ENCODE assay signal across 19 cellular contexts in genomic region chr13:34513526-34513925, GRCh38.
DNase-seq lines count a peak whose midpoint lies in the region; ATAC-seq and TF ChIP-seq lines count a peak whose summit lies in the region.
"Had no signal": no experiment of that assay in that cellular context is flagged by ENCODE, and none has a peak within 500 bp of the region (broad histone marks: within the 10 kb centered on the region; RNA-seq: fewer than 3 reads in every experiment).

No MANE protein-coding gene starts in this region.

- no peaks in the 10 kb centered on the region for H3K27me3 ChIP-seq in GM23248 (replicated peaks; ENCODE audit: insufficient read depth)
- H3K27me3 ChIP-seq in right atrium auricular region = no peaks in the 10 kb centered on the region
- no peaks in the 10 kb centered on the region for H3K27me3 ChIP-seq in HAP-1 (ENCODE audit: low read depth)
- H3K27me3 ChIP-seq: BLaER1 treated with 17β-estradiol and CSF1 and Interleukin-3, amounts not matched to agents 10 nM and 100 nM had no signal

- H3K36me3 ChIP-seq in GM23248 (ENCODE audit: low read depth) = no peaks in the 10 kb centered on the region
- H3K36me3 ChIP-seq in right atrium auricular region = no peaks in the 10 kb centered on the region
- H3K36me3 ChIP-seq in HAP-1 (replicated peaks) = no peaks in the 10 kb centered on the region
- H3K36me3 ChIP-seq: BLaER1 treated with 17β-estradiol and CSF1 and Interleukin-3, amounts not matched to agents 10 nM and 100 nM had no signal

- peak; percentile 55; the same call in 2 of the 3 replicates for ATAC-seq in SK-N-SH treated with all-trans-retinoic acid at 6 μM for 48 hours
- ATAC-seq: A549; CD8-positive, alpha-beta T cell; K562 had no signal

- no peaks in the 10 kb centered on the region for H3K9me2 ChIP-seq in GM23248 (ENCODE audit: insufficient read depth)

- no peak overlapping the region for H2AFZ ChIP-seq in GM23248

- no peak overlapping the region for H3K4me2 ChIP-seq in GM23248 (ENCODE audit: unreplicated experiment)
- H3K4me2 ChIP-seq: A549; BLaER1 treated with 17β-estradiol and CSF1 and Interleukin-3, amounts not matched to agents 10 nM and 100 nM had no signal

- TF ChIP-seq CTCF in AG10803 (conservative IDR thresholded peaks at IDR 0.05; ENCODE audit: low read length) (no peak), right atrium auricular region (IDR thresholded peaks at IDR 0.05) (no peak)

- H3K9me3 ChIP-seq in GM23248 (ENCODE audit: low read depth) (no peaks in the 10 kb centered on the region), right atrium auricular region (no peaks in the 10 kb centered on the region), HAP-1 (no peaks in the 10 kb centered on the region)
- H3K9me3 ChIP-seq: A549 had no signal

- 77 to 80% methylated on average over 1 of the region's 1 CpG for WGBS in GM23248 (ENCODE audit: low coverage in 1 of 2, low lambda C conversion rate in 2 of 2, missing lambda C conversion rate in 2 of 2), 2 experiments

- DNase-seq in AG10803 (ENCODE audit: low read depth) = peak; percentile 5
- peak; percentile 20 for DNase-seq in GM23248
- peak; percentile 8 for DNase-seq in myocyte (ENCODE audit: low read depth)
- DNase-seq in T-helper 9 cell = no peak
- no peak for DNase-seq in right atrium auricular region (ENCODE audit: low spot score)
- DNase-seq in HAP-1 (ENCODE audit: low spot score in 2 of 2) = no peak
- DNase-seq in GF-D8 (lab: John Stamatoyannopoulos, UW) = no peak
- DNase-seq: Calu3; CD8-positive, alpha-beta T cell; DMS 273 treated with DMSO at 0.1 percent for 48 hours; DMS53; DND-41; H9; IMR-90 had no signal

- no peaks in the 10 kb centered on the region for H3F3A ChIP-seq in GM23248 (ENCODE audit: insufficient read depth)

- H3K9ac ChIP-seq in GM23248 = no peak overlapping the region
- H3K9ac ChIP-seq: BLaER1 treated with 17β-estradiol and CSF1 and Interleukin-3, amounts not matched to agents 10 nM and 100 nM had no signal

- no peaks in the 10 kb centered on the region for H4K20me1 ChIP-seq in GM23248 (ENCODE audit: insufficient read depth)
- H4K20me1 ChIP-seq: BLaER1 treated with 17β-estradiol and CSF1 and Interleukin-3, amounts not matched to agents 10 nM and 100 nM had no signal

- H3K4me1 ChIP-seq in GM23248 (ENCODE audit: insufficient read depth) (peaks cover 8% of the 10 kb centered on the region; the same call in 1 of the 2 replicates), right atrium auricular region (no peaks in the 10 kb centered on the region), HAP-1 (no peaks in the 10 kb centered on the region)
- H3K4me1 ChIP-seq: A549; BLaER1 treated with 17β-estradiol and CSF1 and Interleukin-3, amounts not matched to agents 10 nM and 100 nM had no signal

- H3K4me3 ChIP-seq in AG10803 (ENCODE audit: low read length) (no peak overlapping the region), GM23248 (no peak overlapping the region), right atrium auricular region (no peak overlapping the region), HAP-1 (no peak overlapping the region)
- H3K4me3 ChIP-seq: A549; BLaER1 treated with 17β-estradiol and CSF1 and Interleukin-3, amounts not matched to agents 10 nM and 100 nM; K562 had no signal

- no peak overlapping the region for H3K27ac ChIP-seq in GM23248
- H3K27ac ChIP-seq in right atrium auricular region = no peak overlapping the region
- H3K27ac ChIP-seq: 22Rv1; A549; BLaER1 treated with 17β-estradiol and CSF1 and Interleukin-3, amounts not matched to agents 10 nM and 100 nM had no signal

- in situ Hi-C loops in GM23248 (cut with MboI) (no loop called here), HAP-1 (cut with MboI; ENCODE audit: low sequenced_read_pairs) (no loop called here)

- no peaks in the 10 kb centered on the region for H3K79me2 ChIP-seq in GM23248 (ENCODE audit: insufficient read depth)

TF ChIP-seq in SK-N-SH treated with all-trans-retinoic acid at 6 μM for 48 hours, 23 proteins besides CTCF, POLR2A, EP300 and RAD21 (continues in another document):
- TF ChIP-seq ESRRG (CRISPR knock-in tag; IDR thresholded peaks at IDR 0.05) = no peak
- no peak for TF ChIP-seq ZC3H10 (CRISPR knock-in tag; IDR thresholded peaks at IDR 0.05)
- no peak for TF ChIP-seq ZFP3 (CRISPR knock-in tag; IDR thresholded peaks at IDR 0.05)
- TF ChIP-seq CSRNP3 (CRISPR knock-in tag; IDR thresholded peaks at IDR 0.05) = no peak
- TF ChIP-seq TSHZ2 (CRISPR knock-in tag; IDR thresholded peaks at IDR 0.05) = no peak
- no peak for TF ChIP-seq PPARA (CRISPR knock-in tag; IDR thresholded peaks at IDR 0.05; ENCODE audit: borderline replicate concordance)
- TF ChIP-seq BACH2 (CRISPR knock-in tag; IDR thresholded peaks at IDR 0.05; ENCODE audit: borderline replicate concordance) = no peak
- no peak for TF ChIP-seq PATZ1 (CRISPR knock-in tag; IDR thresholded peaks at IDR 0.05; ENCODE audit: borderline replicate concordance)
- no peak for TF ChIP-seq RARB (CRISPR knock-in tag; IDR thresholded peaks at IDR 0.05)
- TF ChIP-seq GLIS3 (CRISPR knock-in tag; IDR thresholded peaks at IDR 0.05) = no peak
- no peak for TF ChIP-seq ISL1 (CRISPR knock-in tag; IDR thresholded peaks at IDR 0.05)
- no peak for TF ChIP-seq CREB5 (CRISPR knock-in tag; IDR thresholded peaks at IDR 0.05; ENCODE audit: low read depth)
- TF ChIP-seq CSDC2 (CRISPR knock-in tag; IDR thresholded peaks at IDR 0.05) = no peak
- no peak for TF ChIP-seq ZNF8 (CRISPR knock-in tag; IDR thresholded peaks at IDR 0.05)
- no peak for TF ChIP-seq ARNTL (CRISPR knock-in tag; IDR thresholded peaks at IDR 0.05; ENCODE audit: borderline replicate concordance, low read depth)

Comparison
In these comparisons a context has a peak if more than half of its experiments do, and no peak if none do; other contexts are left out.
1. DNase-seq: peak in AG10803 (single experiment), GM23248 (single experiment) and myocyte (single experiment); none in T-helper 9 cell (single experiment), right atrium auricular region (single experiment), HAP-1 (0 of 2) and GF-D8 (single experiment).